Comparison of ENCODE assay signal across 24 cellular contexts in genomic region chr4:146488495-146489174, GRCh38. TPM values are rescaled to one million over a fixed set of nuclear protein-coding genes. Genes with fewer than 3 reads are reported as not detected.
A peak's percentile ranks its signal among the peaks of the same experiment; 100 is the strongest.
DNase-seq lines count a peak whose midpoint lies in the region; ATAC-seq, FAIRE-seq and TF ChIP-seq lines count a peak whose summit lies in the region.
"Had no signal": no experiment of that assay in that cellular context is flagged by ENCODE, and none has a peak within 500 bp of the region (broad histone marks: within the 10 kb centered on the region; RNA-seq: fewer than 3 reads in every experiment).

No MANE protein-coding gene starts in this region.

- H3K4me1 ChIP-seq in astrocyte (ENCODE audit: insufficient read depth, low read length) (no peaks in the 10 kb centered on the region), small intestine (ENCODE audit: control insufficient read depth in 2 of 2, insufficient read depth in 1 of 2, low read depth in 1 of 2, low read length in 1 of 2) (peaks cover 0 to 6% of the 10 kb centered on the region in 2 donors)
- H3K4me1 ChIP-seq: BE2C had no signal

- peak; percentile 50 to 79 (median 53) for ATAC-seq in natural killer cell
- no peak for ATAC-seq in natural killer cell treated with Interleukin-12 subunit alpha and Interleukin-12 subunit beta and Interleukin-15 and Interleukin-18, amount 100 ng/mL, for 72 hours
- no peak for ATAC-seq in HG02852 (IDR thresholded peaks at IDR 0.05; ENCODE audit: unreplicated experiment)
- ATAC-seq: GM12878, HCT116, left lobe of liver had no signal

- peaks cover 40 to 44% of the 10 kb centered on the region in 2 donors for H3K4me1 Mint-ChIP-seq in natural killer cell
- peaks cover 29 to 50% of the 10 kb centered on the region in 2 donors for H3K4me1 Mint-ChIP-seq in natural killer cell treated with Interleukin-12 subunit alpha and Interleukin-12 subunit beta and Interleukin-15 and Interleukin-18, amount 100 ng/mL, for 72 hours (ENCODE audit: low read depth in 2 of 2)
- H3K4me1 Mint-ChIP-seq in astrocyte (ENCODE audit: low read depth, unreplicated experiment): peaks cover 5% of the 10 kb centered on the region
- H3K4me1 Mint-ChIP-seq: mesothelial cell of epicardium had no signal

- H3K27me3 ChIP-seq in astrocyte (ENCODE audit: insufficient read depth, low read length): no peaks in the 10 kb centered on the region
- H3K27me3 ChIP-seq in small intestine (ENCODE audit: control insufficient read depth in 2 of 2, insufficient read depth in 2 of 2, low read length in 2 of 2): no peaks in the 10 kb centered on the region
- H3K27me3 ChIP-seq: BE2C had no signal

- no peak overlapping the region for H3K4me3 Mint-ChIP-seq in natural killer cell
- H3K4me3 Mint-ChIP-seq in natural killer cell treated with Interleukin-12 subunit alpha and Interleukin-12 subunit beta and Interleukin-15 and Interleukin-18, amount 100 ng/mL, for 72 hours: no peak overlapping the region
- H3K4me3 Mint-ChIP-seq in astrocyte (ENCODE audit: unreplicated experiment): no peak overlapping the region
- H3K4me3 Mint-ChIP-seq: mesothelial cell of epicardium, neural crest cell had no signal

- 51 to 56% (median 55%) methylated on average over 3 of the region's 3 CpGs for WGBS in small intestine, 3 donors

- no peak overlapping the region for H3K4me3 ChIP-seq in astrocyte (ENCODE audit: insufficient read depth, low read depth, low read length)
- no peak overlapping the region for H3K4me3 ChIP-seq in small intestine (ENCODE audit: low read depth in 1 of 2, low read length in 2 of 2)
- H3K4me3 ChIP-seq: coronary artery, GM12878 had no signal

- H3K27ac ChIP-seq in astrocyte (ENCODE audit: low read depth, low read length) (no peak overlapping the region), small intestine (ENCODE audit: low read depth in 1 of 2, low read length in 1 of 2) (no peak overlapping the region)
- H3K27ac ChIP-seq: 22Rv1, coronary artery had no signal

- no peak overlapping the region for H3K4me2 ChIP-seq in astrocyte (ENCODE audit: low read length)

- TF ChIP-seq CTCF in natural killer cell (IDR thresholded peaks at IDR 0.05) (no peak), astrocyte (IDR thresholded peaks at IDR 0.05; ENCODE audit: insufficient read depth, low read depth, low read length) (no peak)

- intact Hi-C loops in natural killer cell (cut with micrococcal nuclease): no loop called here

- no peak overlapping the region for H3K9ac ChIP-seq in astrocyte (ENCODE audit: low read length)

- H3K9me3 Mint-ChIP-seq in natural killer cell (peaks cover 0 to 6% of the 10 kb centered on the region in 2 donors), astrocyte (ENCODE audit: unreplicated experiment) (no peaks in the 10 kb centered on the region)
- H3K9me3 Mint-ChIP-seq in natural killer cell treated with Interleukin-12 subunit alpha and Interleukin-12 subunit beta and Interleukin-15 and Interleukin-18, amount 100 ng/mL, for 72 hours: no peaks in the 10 kb centered on the region
- H3K9me3 Mint-ChIP-seq: neural crest cell had no signal

- H3K27ac Mint-ChIP-seq in natural killer cell: no peak overlapping the region
- no peak overlapping the region for H3K27ac Mint-ChIP-seq in natural killer cell treated with Interleukin-12 subunit alpha and Interleukin-12 subunit beta and Interleukin-15 and Interleukin-18, amount 100 ng/mL, for 72 hours
- no peak overlapping the region for H3K27ac Mint-ChIP-seq in astrocyte (ENCODE audit: unreplicated experiment)
- H3K27ac Mint-ChIP-seq: mesothelial cell of epicardium had no signal

- no peaks in the 10 kb centered on the region for H3K27me3 Mint-ChIP-seq in natural killer cell (ENCODE audit: low read depth in 2 of 2)
- H3K27me3 Mint-ChIP-seq in natural killer cell treated with Interleukin-12 subunit alpha and Interleukin-12 subunit beta and Interleukin-15 and Interleukin-18, amount 100 ng/mL, for 72 hours: no peaks in the 10 kb centered on the region
- H3K27me3 Mint-ChIP-seq in astrocyte (ENCODE audit: low read depth, unreplicated experiment): no peaks in the 10 kb centered on the region

- H2AFZ ChIP-seq in astrocyte (ENCODE audit: low read depth, low read length): no peak overlapping the region

- H3K79me2 ChIP-seq in astrocyte (ENCODE audit: insufficient read depth, low read length): no peaks in the 10 kb centered on the region

- H3K9me3 ChIP-seq in astrocyte (ENCODE audit: insufficient read depth, low read depth, low read length): no peaks in the 10 kb centered on the region
- no peaks in the 10 kb centered on the region for H3K9me3 ChIP-seq in small intestine (ENCODE audit: control insufficient read depth, low read depth)
- H3K9me3 ChIP-seq: BE2C had no signal

- no peak for FAIRE-seq in astrocyte (lab: Jason Lieb, UNC)
- no peak for FAIRE-seq in small intestine (lab: Jason Lieb, UNC)
- FAIRE-seq: G401.6, GM12878 had no signal

- H3K36me3 ChIP-seq in astrocyte (ENCODE audit: insufficient read depth, low read length) (no peaks in the 10 kb centered on the region), small intestine (ENCODE audit: control insufficient read depth in 2 of 2, insufficient read depth in 2 of 2, low read length in 2 of 2) (peaks cover 0 to 3% of the 10 kb centered on the region in 2 donors)
- H3K36me3 ChIP-seq: BE2C had no signal

- peaks cover 6% of the 10 kb centered on the region for H3K36me3 Mint-ChIP-seq in natural killer cell
- peaks cover 16% of the 10 kb centered on the region for H3K36me3 Mint-ChIP-seq in natural killer cell treated with Interleukin-12 subunit alpha and Interleukin-12 subunit beta and Interleukin-15 and Interleukin-18, amount 100 ng/mL, for 72 hours
- H3K36me3 Mint-ChIP-seq in astrocyte (ENCODE audit: low read depth, unreplicated experiment): peaks cover 5% of the 10 kb centered on the region

- H4K20me1 ChIP-seq in astrocyte (ENCODE audit: insufficient read depth, low read length): peaks cover 4% of the 10 kb centered on the region

- DNase-seq in natural killer cell (no peak), astrocyte (ENCODE audit: low read depth) (peak; percentile 75), foreskin melanocyte (peak; percentile 91), small intestine (peak; percentile 9), AML-193 (lab: John Stamatoyannopoulos, UW) (no peak), DMS53 (lab: John Stamatoyannopoulos, UW) (no peak)
- no peak for DNase-seq in natural killer cell treated with Interleukin-12 subunit alpha and Interleukin-12 subunit beta and Interleukin-15 and Interleukin-18, amount 100 ng/mL, for 72 hours (ENCODE audit: low spot score)
- DNase-seq: activated CD4-positive, alpha-beta T cell treated with anti-CD3 and anti-CD28 coated beads, Interleukin-2, amount 50 U/mL, for 4 hours; anterior cingulate cortex; BE2C; KG1; NCI-H1092 treated with DMSO at 0.1 percent for 48 hours; NCI-H2081; NCI-H524 treated with DMSO at 0.1 percent for 48 hours; substantia nigra had no signal

RNA-seq across cellular contexts. Expression of gene SLC10A7, which starts 33.1 kb away (rescaled TPM):
- total RNA-seq in natural killer cell: 10 to 100 TPM; 16.0 to 29.4 (median 26.3) TPM
- 10 to 100 TPM; 31.1 to 33.9 TPM for total RNA-seq in natural killer cell treated with Interleukin-12 subunit alpha and Interleukin-12 subunit beta and Interleukin-15 and Interleukin-18, amount 100 ng/mL, for 72 hours
- 8.8 and 8.9 TPM in 2 replicates for total RNA-seq in astrocyte
- polyA plus RNA-seq in small intestine: 1 to 10 TPM in 2 of 3 donors, under 1 TPM in 1; 0.81 to 5.3 (median 2.2) TPM

Comparison
In these comparisons a context has a peak if more than half of its experiments do, and no peak if none do; other contexts are left out.
1. ATAC-seq: peak in natural killer cell (3 of 3); none in natural killer cell treated with Interleukin-12 subunit alpha and Interleukin-12 subunit beta and Interleukin-15 and Interleukin-18, amount 100 ng/mL, for 72 hours (0 of 2) and HG02852 (single experiment).
2. DNase-seq: peak in astrocyte (single experiment), foreskin melanocyte (single experiment) and small intestine (single experiment); none in natural killer cell (single experiment), natural killer cell treated with Interleukin-12 subunit alpha and Interleukin-12 subunit beta and Interleukin-15 and Interleukin-18, amount 100 ng/mL, for 72 hours (single experiment), AML-193 (0 of 2) and DMS53 (single experiment).